In the genomic region with DNA sequence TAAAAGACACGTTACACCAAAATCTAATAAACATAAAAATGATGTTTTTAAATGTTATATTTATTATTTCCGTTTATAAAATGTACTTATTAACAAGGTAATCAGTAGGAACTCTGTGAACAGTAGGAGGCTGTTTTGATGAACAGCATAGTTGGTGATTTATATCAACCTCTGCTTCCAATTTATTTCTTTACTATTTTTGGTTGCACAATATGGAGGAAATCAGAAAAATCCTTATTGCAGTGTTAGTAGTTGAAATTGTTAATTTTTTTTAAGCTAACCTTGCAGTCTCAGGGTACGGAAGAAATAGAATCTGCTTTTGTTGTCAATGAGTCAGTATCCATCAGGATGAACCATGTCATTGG, we compare ENCODE assay signal across 14 cellular contexts. TPM values are rescaled to one million over a fixed set of nuclear protein-coding genes. Genes with fewer than 3 reads are reported as not detected.
DNase-seq lines count a peak whose midpoint lies in the region; ATAC-seq and TF ChIP-seq lines count a peak whose summit lies in the region.
"Had no signal": no experiment of that assay in that cellular context is flagged by ENCODE, and none has a peak within 500 bp of the region (broad histone marks: within the 10 kb centered on the region; RNA-seq: fewer than 3 reads in every experiment).

No MANE protein-coding gene starts in this region.

- H3K9ac ChIP-seq in neuronal stem cell (ENCODE audit: low read depth, low read length, poor library complexity) = no peak overlapping the region
- no peak overlapping the region for H3K9ac ChIP-seq in mesendoderm (ENCODE audit: low read length)

- no peaks in the 10 kb centered on the region for H3K79me2 ChIP-seq in mesendoderm (ENCODE audit: control insufficient read depth, insufficient read depth, low read length)

- H2BK5ac ChIP-seq in neuronal stem cell (ENCODE audit: low read length) = no peak overlapping the region
- no peak overlapping the region for H2BK5ac ChIP-seq in mesendoderm (ENCODE audit: low read length)

- H3K18ac ChIP-seq in neuronal stem cell (ENCODE audit: low read length) = no peak overlapping the region
- no peak overlapping the region for H3K18ac ChIP-seq in mesendoderm (ENCODE audit: low read length)

- WGBS in neuronal stem cell (ENCODE audit: extremely low coverage in 2 of 2, insufficient read length in 2 of 2, insufficient replicate concordance in 1 of 2), 2 donors = no CpG with 5 or more reads among the region's 3 CpGs
- no CpG with 5 or more reads among the region's 3 CpGs for WGBS in mesendoderm (ENCODE audit: extremely low coverage, insufficient coverage, low lambda C conversion rate)

- CTCF ChIA-PET in activated B cell treated with CpG ODN at 0.5 μM for 24 hours (lab: Charles Lee) = no interaction called here

- H3K27me3 ChIP-seq in cardiac muscle cell (no peaks in the 10 kb centered on the region), dorsolateral prefrontal cortex (peaks cover 0 to 6% (median 0%) of the 10 kb centered on the region in 45 donors), neuronal stem cell (ENCODE audit: control insufficient read depth in 3 of 3, insufficient read depth in 3 of 3, low read depth in 1 of 3, low read length in 3 of 3) (peaks cover 0 to 2% (median 0%) of the 10 kb centered on the region in 3 experiments), mesendoderm (ENCODE audit: insufficient read depth, low read length, poor library complexity) (no peaks in the 10 kb centered on the region)

- ATAC-seq in Right ventricle myocardium inferior (no peak), activated B cell treated with CpG ODN at 0.5 μM for 24 hours (ENCODE audit: low read depth) (no peak), GM21381 (IDR thresholded peaks at IDR 0.05; ENCODE audit: unreplicated experiment) (no peak)

- H4K5ac ChIP-seq in mesendoderm (ENCODE audit: low read length) = no peak overlapping the region

- peaks cover 17% of the 10 kb centered on the region for H3K4me1 ChIP-seq in cardiac muscle cell (ENCODE audit: low read depth)
- peaks cover 0 to 10% of the 10 kb centered on the region in 2 donors for H3K4me1 ChIP-seq in neuronal stem cell (ENCODE audit: control insufficient read depth in 2 of 2, insufficient read depth in 1 of 2, low read depth in 1 of 2, low read length in 2 of 2)
- no peaks in the 10 kb centered on the region for H3K4me1 ChIP-seq in mesendoderm (ENCODE audit: control insufficient read depth, low read depth, low read length)

- H3K56ac ChIP-seq in mesendoderm (ENCODE audit: low read length) = no peak overlapping the region

- H3K9me3 ChIP-seq in cardiac muscle cell (ENCODE audit: low read depth) = no peaks in the 10 kb centered on the region
- H3K9me3 ChIP-seq in neuronal stem cell (replicated peaks in 1 of 2; ENCODE audit: control insufficient read depth in 2 of 2, insufficient read depth in 1 of 2, low read depth in 1 of 2, low read length in 2 of 2) = no peaks in the 10 kb centered on the region

- intact Hi-C loops in Right ventricle myocardium inferior (cut with DNase I) = no loop called here
- intact Hi-C loops in activated B cell treated with CpG ODN at 0.5 μM for 24 hours (cut with micrococcal nuclease) = no loop called here
- intact Hi-C loops in dorsolateral prefrontal cortex (cut with DNase I) = no loop called here

- no peak overlapping the region for H3K14ac ChIP-seq in neuronal stem cell (ENCODE audit: low read length)

- H3K36me3 ChIP-seq in cardiac muscle cell = peaks cover 8% of the 10 kb centered on the region
- peaks cover 10 to 42% of the 10 kb centered on the region in 2 donors for H3K36me3 ChIP-seq in neuronal stem cell (replicated peaks in 1 of 2; ENCODE audit: control insufficient read depth in 2 of 2, insufficient read depth in 2 of 2, low read length in 2 of 2)
- no peaks in the 10 kb centered on the region for H3K36me3 ChIP-seq in mesendoderm (ENCODE audit: control insufficient read depth, insufficient read depth, low read length)

- H2BK12ac ChIP-seq in neuronal stem cell (ENCODE audit: low read length) = no peak overlapping the region

- H2AFZ ChIP-seq in neuronal stem cell (ENCODE audit: low read length) = no peak overlapping the region

- H3K36me3 Mint-ChIP-seq in activated B cell treated with CpG ODN at 0.5 μM for 24 hours (ENCODE audit: low read depth) = peaks cover 34% of the 10 kb centered on the region

- TF ChIP-seq CTCF in cardiac muscle cell (IDR thresholded peaks at IDR 0.05; ENCODE audit: low read depth, low read length) (no peak), activated B cell treated with CpG ODN at 0.5 μM for 24 hours (IDR thresholded peaks at IDR 0.05) (no peak), dorsolateral prefrontal cortex (IDR thresholded peaks at IDR 0.05 in 54 of 56, conservative IDR thresholded peaks at IDR 0.05 in 2 of 56; ENCODE audit: low read depth in 1 of 56, partially characterized antibody in 56 of 56) (no peak)

- peak overlapping the region; percentile 55 for H3K27ac ChIP-seq in cardiac muscle cell
- peak overlapping the region; percentile 22 to 96 (median 89) for H3K27ac ChIP-seq in dorsolateral prefrontal cortex
- H3K27ac ChIP-seq in neuronal stem cell (replicated peaks; ENCODE audit: low read length) = peak overlapping the region; percentile 10
- no peak overlapping the region for H3K27ac ChIP-seq in mesendoderm (ENCODE audit: low read depth, low read length)
- H3K27ac ChIP-seq: 22Rv1 had no signal

- H2AK5ac ChIP-seq in neuronal stem cell (ENCODE audit: low read depth, low read length) (no peak overlapping the region), mesendoderm (ENCODE audit: low read length) (no peak overlapping the region)

- no peaks in the 10 kb centered on the region for H3K27me3 Mint-ChIP-seq in activated B cell treated with CpG ODN at 0.5 μM for 24 hours

- H2BK15ac ChIP-seq in neuronal stem cell (ENCODE audit: low read length) = no peak overlapping the region
- no peak overlapping the region for H2BK15ac ChIP-seq in mesendoderm (replicated peaks; ENCODE audit: low read depth)

- H3K23ac ChIP-seq in neuronal stem cell (ENCODE audit: low read depth, low read length, poor library complexity) = no peak overlapping the region
- H3K23ac ChIP-seq in mesendoderm (ENCODE audit: low read length) = no peak overlapping the region

- no peak overlapping the region for H3K4me3 Mint-ChIP-seq in activated B cell treated with CpG ODN at 0.5 μM for 24 hours
- H3K4me3 Mint-ChIP-seq: CD14-positive monocyte had no signal

- H3K4me3 ChIP-seq in cardiac muscle cell = no peak overlapping the region
- H3K4me3 ChIP-seq in dorsolateral prefrontal cortex = peak overlapping the region in 2 of 59 donors; percentile 12 to 28
- no peak overlapping the region for H3K4me3 ChIP-seq in neuronal stem cell (ENCODE audit: low read length in 2 of 2)
- H3K4me3 ChIP-seq in mesendoderm (ENCODE audit: low read length) = no peak overlapping the region

- H3K9me3 Mint-ChIP-seq in activated B cell treated with CpG ODN at 0.5 μM for 24 hours = no peaks in the 10 kb centered on the region
- H3K9me3 Mint-ChIP-seq: CD14-positive monocyte had no signal

- peak overlapping the region; percentile 21 for H3K27ac Mint-ChIP-seq in activated B cell treated with CpG ODN at 0.5 μM for 24 hours

- peaks cover 48% of the 10 kb centered on the region for H3K4me1 Mint-ChIP-seq in activated B cell treated with CpG ODN at 0.5 μM for 24 hours

- no peak overlapping the region for H3K4me2 ChIP-seq in neuronal stem cell (ENCODE audit: insufficient read depth, low read length, poor library complexity, severe bottlenecking)
- H3K4me2 ChIP-seq in mesendoderm (ENCODE audit: low read length) = no peak overlapping the region

- no peak overlapping the region for H4K8ac ChIP-seq in neuronal stem cell (ENCODE audit: low read depth, low read length)
- H4K8ac ChIP-seq in mesendoderm (ENCODE audit: low read depth, low read length) = no peak overlapping the region

- H2BK120ac ChIP-seq in neuronal stem cell (ENCODE audit: low read depth, low read length) = no peak overlapping the region
- H2BK120ac ChIP-seq in mesendoderm (ENCODE audit: low read depth, low read length) = no peak overlapping the region

- POLR2A ChIA-PET in activated B cell treated with CpG ODN at 0.5 μM for 24 hours (lab: Charles Lee) = interaction anchor here (1.3 kb wide), 1 partner anchor 17 kb away, joined by 4 read pairs; a partner anchor contains a TSS

- no peak for DNase-seq in cardiac muscle cell (ENCODE audit: low read depth in 1 of 2, low spot score in 1 of 2)
- no peak for DNase-seq in Right ventricle myocardium inferior (ENCODE audit: missing footprints)
- DNase-seq in activated B cell treated with CpG ODN at 0.5 μM for 24 hours = no peak
- DNase-seq in dorsolateral prefrontal cortex = no peak
- no peak for DNase-seq in neuronal stem cell (ENCODE audit: low spot score)
- DNase-seq in mesendoderm = no peak
- DNase-seq in stimulated activated naive CD4-positive, alpha-beta T cell treated with Interleukin-2 at 50 U/mL for 16 hours (lab: John Stamatoyannopoulos, UW) = no peak
- DNase-seq: AML-193, DMS79 treated with DMSO at 0.1 percent for 48 hours, NCI-H1694, NCI-H2081 treated with DMSO at 0.1 percent for 48 hours had no signal

- H3K79me1 ChIP-seq in neuronal stem cell (ENCODE audit: low read depth, low read length) = no peaks in the 10 kb centered on the region
- no peaks in the 10 kb centered on the region for H3K79me1 ChIP-seq in mesendoderm (ENCODE audit: low read length)

- H4K91ac ChIP-seq in neuronal stem cell (ENCODE audit: low read depth, low read length, poor library complexity) = no peak overlapping the region

- H3K4ac ChIP-seq in neuronal stem cell (ENCODE audit: low read length) (no peak overlapping the region), mesendoderm (ENCODE audit: low read depth, low read length) (no peak overlapping the region)

RNA-seq across cellular contexts. Expression of a gene that starts 5.0 kb away (rescaled TPM):
- total RNA-seq in cardiac muscle cell (1.5 and 2.1 TPM in 2 replicates), Right ventricle myocardium inferior (7.4 TPM), activated B cell treated with CpG ODN at 0.5 μM for 24 hours (41.7 and 46.2 TPM in 2 replicates), dorsolateral prefrontal cortex (10 to 100 TPM in 113 of 120 experiments, 1 to 10 TPM in 7; 3.1 to 59.1 (median 19.8) TPM)
- 0.59 and 2.0 TPM in 2 replicates for polyA plus RNA-seq in cardiac muscle cell
- polyA plus RNA-seq in neuronal stem cell (2013, experiment 1 of 2) = 3.1 TPM
- 3.0 TPM for polyA plus RNA-seq in neuronal stem cell (2013, experiment 2 of 2)
- 1.2 TPM for polyA plus RNA-seq in mesendoderm (2013, experiment 1 of 2)
- 1.2 TPM for polyA plus RNA-seq in mesendoderm (2013, experiment 2 of 2)

RNA-seq across cellular contexts. Expression of a gene that starts 16.3 kb away (rescaled TPM):
- total RNA-seq in cardiac muscle cell = 382 and 714 TPM in 2 replicates
- polyA plus RNA-seq in cardiac muscle cell = 550 and 1,055 TPM in 2 replicates
- 127 TPM for total RNA-seq in Right ventricle myocardium inferior
- 225 and 227 TPM in 2 replicates for total RNA-seq in activated B cell treated with CpG ODN at 0.5 μM for 24 hours
- 100 to 1,000 TPM in 85 of 120 experiments, 10 to 100 TPM in 35; 75.2 to 173 (median 106) TPM for total RNA-seq in dorsolateral prefrontal cortex
- 171 TPM for polyA plus RNA-seq in neuronal stem cell (2013, experiment 1 of 2)
- polyA plus RNA-seq in neuronal stem cell (2013, experiment 2 of 2) = 170 TPM
- 643 TPM for polyA plus RNA-seq in mesendoderm (2013, experiment 1 of 2)
- 637 TPM for polyA plus RNA-seq in mesendoderm (2013, experiment 2 of 2)

RNA-seq across cellular contexts. Expression of a gene that starts 50.7 kb away (rescaled TPM):
- 35.7 and 36.5 TPM in 2 replicates for total RNA-seq in cardiac muscle cell
- 36.9 and 37.0 TPM in 2 replicates for polyA plus RNA-seq in cardiac muscle cell
- total RNA-seq in Right ventricle myocardium inferior = 90.7 TPM
- 137 and 138 TPM in 2 replicates for total RNA-seq in activated B cell treated with CpG ODN at 0.5 μM for 24 hours
- total RNA-seq in dorsolateral prefrontal cortex = 100 to 1,000 TPM in 82 of 120 experiments, 10 to 100 TPM in 38; 71.7 to 193 (median 110) TPM
- polyA plus RNA-seq in neuronal stem cell (2013, experiment 1 of 2) = 33.6 TPM
- polyA plus RNA-seq in neuronal stem cell (2013, experiment 2 of 2) = 39.3 TPM
- 39.2 TPM for polyA plus RNA-seq in mesendoderm (2013, experiment 1 of 2)
- 41.6 TPM for polyA plus RNA-seq in mesendoderm (2013, experiment 2 of 2)

RNA-seq across cellular contexts. Expression of a gene that starts 52.9 kb away (rescaled TPM):
- total RNA-seq in cardiac muscle cell (115 and 126 TPM in 2 replicates), Right ventricle myocardium inferior (66.7 TPM), activated B cell treated with CpG ODN at 0.5 μM for 24 hours (58.4 and 63.2 TPM in 2 replicates), dorsolateral prefrontal cortex (10 to 100 TPM; 13.7 to 37.5 (median 22.9) TPM)
- 181 and 187 TPM in 2 replicates for polyA plus RNA-seq in cardiac muscle cell
- polyA plus RNA-seq in neuronal stem cell (2013, experiment 1 of 2) = 138 TPM
- 148 TPM for polyA plus RNA-seq in neuronal stem cell (2013, experiment 2 of 2)
- 100.0 TPM for polyA plus RNA-seq in mesendoderm (2013, experiment 1 of 2)
- polyA plus RNA-seq in mesendoderm (2013, experiment 2 of 2) = 131 TPM
